ENCODE assay signal across 8 cellular contexts in genomic region chr15:69758810-69759410, GRCh38.
DNase-seq lines count a peak whose midpoint lies in the region; FAIRE-seq and TF ChIP-seq lines count a peak whose summit lies in the region.

No MANE protein-coding gene starts in this region.

- peaks cover 5% of the 10 kb centered on the region for H3K36me3 Mint-ChIP-seq in type B pancreatic cell

- H3K27ac ChIP-seq in esophagus muscularis mucosa (replicated peaks in 1 of 4) (no peak overlapping the region), uterus (no peak overlapping the region)

- H3K4me3 ChIP-seq in MG63 (no peak overlapping the region), esophagus muscularis mucosa (no peak overlapping the region), uterus (no peak overlapping the region)

- no peak for TF ChIP-seq CTCF in esophagus muscularis mucosa (IDR thresholded peaks at IDR 0.05)
- no peak for TF ChIP-seq CTCF in uterus (IDR thresholded peaks at IDR 0.05)
- TF ChIP-seq CTCF in type B pancreatic cell (conservative IDR thresholded peaks at IDR 0.05): no peak

- H3K27me3 ChIP-seq in MG63 (no peaks in the 10 kb centered on the region), esophagus muscularis mucosa (peaks cover 0 to 4% (median 0%) of the 10 kb centered on the region in 4 donors), uterus (no peaks in the 10 kb centered on the region)

- peaks cover 23% of the 10 kb centered on the region for H3K4me1 Mint-ChIP-seq in type B pancreatic cell (ENCODE audit: unreplicated experiment)

- H3K4me1 ChIP-seq in esophagus muscularis mucosa: no peaks in the 10 kb centered on the region
- no peaks in the 10 kb centered on the region for H3K4me1 ChIP-seq in uterus

- no peaks in the 10 kb centered on the region for H3K9me3 Mint-ChIP-seq in type B pancreatic cell

- 84% methylated on average over 4 of the region's 4 CpGs for WGBS in esophagus muscularis mucosa

- no peak overlapping the region for H3K27ac Mint-ChIP-seq in type B pancreatic cell

- no peak overlapping the region for H3K4me3 Mint-ChIP-seq in type B pancreatic cell

- TF ChIP-seq EP300 in esophagus muscularis mucosa (IDR thresholded peaks at IDR 0.05): no peak

- H3K36me3 ChIP-seq in MG63 (no peaks in the 10 kb centered on the region), esophagus muscularis mucosa (no peaks in the 10 kb centered on the region), uterus (no peaks in the 10 kb centered on the region)

- H3K9me3 ChIP-seq in MG63 (peaks cover 2% of the 10 kb centered on the region; the same call in 1 of the 2 replicates), esophagus muscularis mucosa (peaks cover 0 to under 1% (median 0%) of the 10 kb centered on the region in 4 donors), uterus (no peaks in the 10 kb centered on the region)

- TF ChIP-seq POLR2A in GM12891 (IDR thresholded peaks at IDR 0.05; ENCODE audit: low read depth, low read length): no peak
- TF ChIP-seq POLR2A in esophagus muscularis mucosa (IDR thresholded peaks at IDR 0.05; ENCODE audit: low read depth): no peak
- no peak for TF ChIP-seq POLR2A in uterus (IDR thresholded peaks at IDR 0.05)

- FAIRE-seq in GM12891 (lab: Jason Lieb, UNC): peak; percentile 94

- H3K27me3 Mint-ChIP-seq in type B pancreatic cell: peaks cover 57% of the 10 kb centered on the region

- peak; percentile 37 for DNase-seq in GM12891 (ENCODE audit: insufficient read length, low spot score)
- DNase-seq in MG63: peak; percentile 15
- peak; percentile 80 to 82 for DNase-seq in activated CD4-positive, alpha-beta T cell treated with anti-CD3 and anti-CD28 coated beads, Interleukin-2, amount 50 U/mL, for 4 hours
- peak; percentile 85 for DNase-seq in esophagus muscularis mucosa (ENCODE audit: extremely low spot score)
- DNase-seq in stimulated activated CD4-positive, alpha-beta T cell treated with anti-CD3 and anti-CD28 coated beads, Interleukin-4, amount 100 ng/mL, for 4 hours: peak; percentile 66 to 89
- no peak for DNase-seq in NCI-H1092 (lab: John Stamatoyannopoulos, UW)
- DNase-seq in uterus: no peak
- DNase-seq in type B pancreatic cell (ENCODE audit: extremely low spot score, unreplicated experiment): no peak

- intact Hi-C loops in esophagus muscularis mucosa (cut with DNase I): no loop called here
- intact Hi-C loops in uterus (cut with DNase I; ENCODE audit: low total_unique reads): no loop called here

TF ChIP-seq in GM12891, 5 proteins besides CTCF, POLR2A, EP300 and RAD21:
- TF ChIP-seq POLR2AphosphoS5 (IDR thresholded peaks at IDR 0.05; ENCODE audit: low read depth, low read length): no peak
- TF ChIP-seq POU2F2 (IDR thresholded peaks at IDR 0.05; ENCODE audit: low read depth, low read length): peak; percentile 77; the same call in 1 of the 2 replicates
- TF ChIP-seq PAX5 (IDR thresholded peaks at IDR 0.05; ENCODE audit: insufficient read depth, low read length, severe bottlenecking): no peak
- peak; percentile 21; the same call in 1 of the 2 replicates for TF ChIP-seq SPI1 (IDR thresholded peaks at IDR 0.05; ENCODE audit: low read depth, low read length)
- no peak for TF ChIP-seq TAF1 (IDR thresholded peaks at IDR 0.05; ENCODE audit: low read depth, low read length)
TF ChIP-seq in GM12891: peak in this region for 2.

Comparison
In these comparisons a context has a peak if more than half of its experiments do, and no peak if none do; other contexts are left out.
1. DNase-seq: peak in GM12891 (single experiment), MG63 (single experiment), activated CD4-positive, alpha-beta T cell treated with anti-CD3 and anti-CD28 coated beads, Interleukin-2, amount 50 U/mL, for 4 hours (2 of 2), esophagus muscularis mucosa (single experiment) and stimulated activated CD4-positive, alpha-beta T cell treated with anti-CD3 and anti-CD28 coated beads, Interleukin-4, amount 100 ng/mL, for 4 hours (2 of 2); none in NCI-H1092 (single experiment), uterus (0 of 2) and type B pancreatic cell (single experiment).